In genomic region chr22:37776639-37777005, GRCh38 we compare ENCODE assay signal across 19 cellular contexts. TPM values are rescaled to one million over a fixed set of nuclear protein-coding genes. Genes with fewer than 3 reads are reported as not detected.
A peak's percentile ranks its signal among the peaks of the same experiment; 100 is the strongest.
DNase-seq lines count a peak whose midpoint lies in the region; ATAC-seq and TF ChIP-seq lines count a peak whose summit lies in the region.
"Had no signal": no experiment of that assay in that cellular context is flagged by ENCODE, and none has a peak within 500 bp of the region (broad histone marks: within the 10 kb centered on the region; RNA-seq: fewer than 3 reads in every experiment).

No MANE protein-coding gene starts in this region.

- intact Hi-C loops in IMR-90 (cut with micrococcal nuclease): no loop called here
- intact Hi-C loops in body of pancreas (cut with DNase I): no loop called here
- intact Hi-C loops in left colon (cut with DNase I, micrococcal nuclease): no loop called here
- intact Hi-C loops in transverse colon (cut with DNase I; ENCODE audit: low total_unique reads): no loop called here

- peak overlapping the region; percentile 94 for H2BK20ac ChIP-seq in IMR-90 (ENCODE audit: low read depth, low read length)

- H3K9me1 ChIP-seq in IMR-90 (ENCODE audit: insufficient read depth, low read length): peaks cover 31% of the 10 kb centered on the region

- 0 out of 2 replicates have a peak, but pooled peaks have one; percentile 12 for TF ChIP-seq POLR2A in IMR-90 (IDR thresholded peaks at IDR 0.05; ENCODE audit: low read depth, low read length)
- no peak for TF ChIP-seq POLR2A in body of pancreas (IDR thresholded peaks at IDR 0.05)
- no peak for TF ChIP-seq POLR2A in transverse colon (IDR thresholded peaks at IDR 0.05)

- H3K27me3 ChIP-seq in IMR-90 (ENCODE audit: control insufficient read depth, insufficient read depth, low read length) (no peaks in the 10 kb centered on the region), body of pancreas (no peaks in the 10 kb centered on the region), transverse colon (no peaks in the 10 kb centered on the region)
- H3K27me3 ChIP-seq: upper lobe of right lung had no signal

- H2BK15ac ChIP-seq in IMR-90 (ENCODE audit: low read depth, low read length): peak overlapping the region; percentile 71; the same call in 1 of the 3 replicates

- peak overlapping the region; percentile 40; the same call in 1 of the 2 replicates for H4K5ac ChIP-seq in IMR-90 (ENCODE audit: low read depth, low read length)

- DNase-seq in IMR-90 (no peak), body of pancreas (no peak), left colon (no peak), transverse colon (no peak), NCI-H2029 treated with DMSO at 0.1 percent for 48 hours (lab: John Stamatoyannopoulos, UW) (no peak), activated T-cell treated with anti-CD3 and anti-CD28 coated beads for 4 hours (no peak), foreskin melanocyte (no peak)
- DNase-seq: activated CD4-positive, alpha-beta T cell treated with anti-CD3 and anti-CD28 coated beads, Interleukin-2, amount 10 ng/mL, durations not matched to agents 24 days and 14 days; activated T-cell treated with anti-CD3 and anti-CD28 coated beads, Interleukin-2, amount 50 U/mL, for 48 hours; CD4-positive, CD25-positive, alpha-beta regulatory T cell; hippocampal formation; naive B cell; NCI-H1930; NCI-H82; stimulated activated CD8-positive, alpha-beta memory T cell treated with anti-CD3 and anti-CD28 coated beads, Interleukin-4, amount 100 ng/mL, for 48 hours had no signal

- BruUV-seq in IMR-90 (replicated peaks; lab: Mats Ljungman, UMichigan): no TSS peak

- H4K8ac ChIP-seq in IMR-90 (ENCODE audit: low read depth in 2 of 2, low read length in 2 of 2): peak overlapping the region; percentile 24 to 88

- H3K14ac ChIP-seq in IMR-90 (replicated peaks; ENCODE audit: low read depth, low read length): peak overlapping the region; percentile 93

- CTCF ChIA-PET in IMR-90 (lab: Yijun Ruan, JAX): interaction anchor here (1.5 kb wide), 1 partner anchor 115 kb away, joined by 4 read pairs; no protein-coding TSS in a partner anchor

- peak overlapping the region; percentile 55 for H3K4me2 ChIP-seq in IMR-90 (ENCODE audit: low read depth, low read length)
- H3K4me2 ChIP-seq: GM23338 had no signal

- TF ChIP-seq CTCF in IMR-90 (conservative IDR thresholded peaks at IDR 0.05; ENCODE audit: low read depth, low read length) (no peak), body of pancreas (IDR thresholded peaks at IDR 0.05) (no peak), transverse colon (IDR thresholded peaks at IDR 0.05) (no peak)

- ATAC-seq in IMR-90 (ENCODE audit: low read depth) (no peak), body of pancreas (no peak), left colon (peak; percentile 5)
- ATAC-seq: GM23338 had no signal

- TF ChIP-seq EP300 in transverse colon (IDR thresholded peaks at IDR 0.05; ENCODE audit: low read depth): no peak

- in situ Hi-C loops in IMR-90 (cut with MboI; ENCODE audit: low sequenced_read_pairs): no loop called here
- in situ Hi-C loops in transverse colon (cut with MboI; ENCODE audit: low pct_ligation_motif_present in 1 of 4, low pct_unique_long_range_greater_than_20kb in 1 of 4, low sequenced_read_pairs in 3 of 4): loop anchor here in 1 of 4 donors (25.0 kb wide), 1 partner anchor 89 kb away; the partner anchor contains the start of genes LGALS1, NOL12 and TRIOBP

- H3K4ac ChIP-seq in IMR-90 (ENCODE audit: low read depth, low read length): peak overlapping the region; percentile 92

- H3K4me3 ChIP-seq in IMR-90 (ENCODE audit: insufficient read depth, low read depth, low read length) (no peak overlapping the region), body of pancreas (no peak overlapping the region), transverse colon (no peak overlapping the region)
- H3K4me3 ChIP-seq: GM23338, upper lobe of right lung had no signal

- H2BK5ac ChIP-seq in IMR-90 (ENCODE audit: low read depth, low read length, poor library complexity, severe bottlenecking): peak overlapping the region; percentile 97

- H2AK5ac ChIP-seq in IMR-90 (ENCODE audit: low read depth, low read length): peak overlapping the region; percentile 94

- dilution Hi-C loops in IMR-90 (cut with HindIII; ENCODE audit: low sequenced_read_pairs, unreplicated experiment): no loop called here

- H3K4me1 ChIP-seq in IMR-90 (ENCODE audit: control insufficient read depth, insufficient read depth, low read length) (peaks cover 19% of the 10 kb centered on the region), body of pancreas (peaks cover 15% of the 10 kb centered on the region), transverse colon (peaks cover 6 to 15% (median 11%) of the 10 kb centered on the region in 4 donors)
- H3K4me1 ChIP-seq: upper lobe of right lung had no signal

- H4K20me1 ChIP-seq in IMR-90 (ENCODE audit: insufficient read depth, low read length): peaks cover 13% of the 10 kb centered on the region

- H3K9me3 ChIP-seq in IMR-90 (ENCODE audit: control insufficient read depth, insufficient read depth, low read length) (no peaks in the 10 kb centered on the region), body of pancreas (no peaks in the 10 kb centered on the region), transverse colon (no peaks in the 10 kb centered on the region)
- H3K9me3 ChIP-seq: upper lobe of right lung had no signal

- peak overlapping the region; percentile 95; the same call in 1 of the 2 replicates for H3K23ac ChIP-seq in IMR-90 (ENCODE audit: low read depth, low read length)

- WGBS in IMR-90 (ENCODE audit: extremely low coverage in 2 of 2, insufficient read length in 1 of 2), 2 experiments: no CpG with 5 or more reads among the region's 10 CpGs
- 77 to 85% methylated on average over 9 to 10 of the region's 10 CpGs for WGBS in body of pancreas, 2 donors
- 62 to 74% methylated on average over 4 to 10 of the region's 10 CpGs for WGBS in transverse colon (ENCODE audit: low coverage in 1 of 2), 2 donors

- peak overlapping the region; percentile 84 for H4K91ac ChIP-seq in IMR-90 (ENCODE audit: insufficient read depth, low read depth, low read length)

- POLR2A ChIA-PET in IMR-90 (lab: Charles Lee; ENCODE audit: unreplicated experiment): interaction anchor here (0.7 kb wide), 1 partner anchor 109 kb away, joined by 15 read pairs; no protein-coding TSS in a partner anchor

- peak overlapping the region; percentile 57 for H2AFZ ChIP-seq in IMR-90 (replicated peaks; ENCODE audit: low read length, poor library complexity)
- H2AFZ ChIP-seq: GM23338 had no signal

- no peak overlapping the region; the same call in 1 of the 2 replicates for H3K9ac ChIP-seq in IMR-90 (ENCODE audit: low read depth, low read length)

- TF ChIP-seq RAD21 in IMR-90 (IDR thresholded peaks at IDR 0.05; ENCODE audit: low read length): no peak

- H3K27ac ChIP-seq in IMR-90 (ENCODE audit: insufficient read depth, low read length) (peak overlapping the region; percentile 78), body of pancreas (peak overlapping the region; percentile 62 to 82 (median 72)), transverse colon (peak overlapping the region; percentile 50 to 68 (median 58))
- H3K27ac ChIP-seq: upper lobe of right lung had no signal

- peak overlapping the region; percentile 81 for H3K18ac ChIP-seq in IMR-90 (ENCODE audit: low read depth, low read length)

- H3K36me3 ChIP-seq in IMR-90 (ENCODE audit: control insufficient read depth, insufficient read depth, low read length) (peaks cover 28% of the 10 kb centered on the region), body of pancreas (replicated peaks in 1 of 2; ENCODE audit: insufficient read depth in 1 of 2, low read depth in 2 of 2) (peaks cover 0 to 10% of the 10 kb centered on the region in 2 donors), transverse colon (peaks cover 0 to 17% (median 6%) of the 10 kb centered on the region in 4 donors)

- peaks cover 0 to 41% of the 10 kb centered on the region in 2 experiments; a peak in 2 of 4 replicates for H3K79me1 ChIP-seq in IMR-90 (ENCODE audit: low read depth in 1 of 2, low read length in 2 of 2)

- peak overlapping the region; percentile 91 for H2BK120ac ChIP-seq in IMR-90 (ENCODE audit: low read depth, low read length)

- peak overlapping the region; percentile 87 for H3K56ac ChIP-seq in IMR-90 (ENCODE audit: extremely low read depth, insufficient read depth, low read length)

- peak overlapping the region; percentile 90 for H2AK9ac ChIP-seq in IMR-90 (replicated peaks; ENCODE audit: low read depth, low read length, poor library complexity)

TF ChIP-seq in IMR-90, 13 proteins besides CTCF, POLR2A, EP300 and RAD21:
- TF ChIP-seq USF2 (IDR thresholded peaks at IDR 0.05; ENCODE audit: low read depth, low read length) (peak; percentile 78), RCOR1 (IDR thresholded peaks at IDR 0.05; ENCODE audit: insufficient replicate concordance, low read length) (no peak)

RNA-seq across cellular contexts. Expression of gene GCAT, which starts 31.1 kb away (rescaled TPM):
- total RNA-seq in IMR-90 (2012; rRNA removed) (25.6 and 32.3 TPM in 2 replicates), body of pancreas (10 to 100 TPM; 31.6 to 42.5 TPM), left colon (10 to 100 TPM; 10.2 to 10.6 TPM), transverse colon (10 to 100 TPM in 1 of 4 donors, 1 to 10 TPM in 3; 6.4 to 10.1 (median 7.7) TPM)
- polyA plus RNA-seq in IMR-90 (2012; rRNA removed): 20.6 and 26.2 TPM in 2 replicates
- 18.9 and 29.8 TPM in 2 replicates for polyA plus RNA-seq in IMR-90 (2012; cell fraction: cytosol; rRNA removed)
- 15.8 and 38.2 TPM in 2 replicates for polyA plus RNA-seq in IMR-90 (2012; cell fraction: nucleus; rRNA removed; ENCODE audit: low replicate concordance)

RNA-seq across cellular contexts. Expression of gene GALR3, which starts 46.6 kb away (rescaled TPM):
- total RNA-seq in IMR-90 (2012; rRNA removed): not detected in 2 replicates
- not detected in 2 replicates for polyA plus RNA-seq in IMR-90 (2012; rRNA removed)
- polyA plus RNA-seq in IMR-90 (2012; cell fraction: cytosol; rRNA removed): not detected in 2 replicates
- 0.15 TPM in 1 of 2 replicates, not detected in the other for polyA plus RNA-seq in IMR-90 (2012; cell fraction: nucleus; rRNA removed; ENCODE audit: low replicate concordance)
- total RNA-seq in body of pancreas: not detected
- total RNA-seq in left colon: not detected
- not detected for total RNA-seq in transverse colon
- total RNA-seq: activated CD4-positive, alpha-beta T cell treated with anti-CD3 and anti-CD28 coated beads, Interleukin-2, amount 10 ng/mL, durations not matched to agents 24 days and 14 days; CD4-positive, CD25-positive, alpha-beta regulatory T cell; renal cortical epithelial cell; Right ventricle myocardium inferior; upper lobe of right lung had no signal
- polyA plus RNA-seq: CD4-positive, CD25-positive, alpha-beta regulatory T cell had no signal
